ENCODE assay signal across 19 cellular contexts in genomic region chr22:27788889-27789288, GRCh38.
"Had no signal": no experiment of that assay in that cellular context is flagged by ENCODE, and none has a peak within 500 bp of the region (broad histone marks: within the 10 kb centered on the region; RNA-seq: fewer than 3 reads in every experiment).

No MANE protein-coding gene starts in this region.

- ATAC-seq: mucosa of descending colon, pancreas had no signal

- H3K4me3 Mint-ChIP-seq: activated CD4-positive, alpha-beta memory T cell treated with anti-CD3 and anti-CD28 coated beads for 36 hours; activated T-helper 1 cell treated with anti-CD3 and anti-CD28 coated beads, Interleukin-12 subunit alpha, Interleukin-12 subunit beta, Interleukin-2, Interleukin-4 antibody, amounts not matched to agents 30 ng/mL and 10 ng/mL and 1 ng/mL, durations not matched to agents 14 hours and 24 hours and 36 hours; immature natural killer cell had no signal

- H3K36me3 Mint-ChIP-seq: activated CD4-positive, alpha-beta memory T cell treated with anti-CD3 and anti-CD28 coated beads for 36 hours; immature natural killer cell; naive B cell had no signal

- H3K9me3 ChIP-seq: mucosa of descending colon, pancreas, tibial nerve, uterus had no signal

- H3K27me3 ChIP-seq: cardiac muscle cell, pancreas, uterus had no signal

- H3K9me3 Mint-ChIP-seq: activated CD4-positive, alpha-beta memory T cell treated with anti-CD3 and anti-CD28 coated beads for 36 hours; activated T-helper 1 cell treated with anti-CD3 and anti-CD28 coated beads, Interleukin-12 subunit alpha, Interleukin-12 subunit beta, Interleukin-2, Interleukin-4 antibody, amounts not matched to agents 30 ng/mL and 10 ng/mL and 1 ng/mL, durations not matched to agents 14 hours and 24 hours and 36 hours; immature natural killer cell; naive B cell had no signal

- H3K36me3 ChIP-seq: cardiac muscle cell, pancreas, tibial nerve, uterus, WERI-Rb-1 had no signal

- H3K4me3 ChIP-seq: cardiac muscle cell, mucosa of descending colon, pancreas, tibial nerve, uterus had no signal

- H3K27ac ChIP-seq: pancreas, tibial nerve, uterus, WERI-Rb-1 had no signal

- DNase-seq: activated CD4-positive, alpha-beta memory T cell treated with anti-CD3 and anti-CD28 coated beads for 36 hours; activated CD4-positive, alpha-beta T cell treated with anti-CD3 and anti-CD28 coated beads for 4 hours; activated T-cell treated with anti-CD3 and anti-CD28 coated beads for 4 hours; erythroblast; immature natural killer cell; mesenchymal stem cell; mucosa of descending colon; naive B cell; pancreas; stimulated activated CD4-positive, alpha-beta T cell treated with anti-CD3 and anti-CD28 coated beads, Interleukin-12 subunit alpha, Interleukin-12 subunit beta, amount 100 ng/mL, for 4 hours; stimulated activated CD4-positive, alpha-beta T cell treated with anti-CD3 and anti-CD28 coated beads, Interleukin-1b, Interleukin-23, amount 100 ng/mL, for 48 hours; stimulated activated CD8-positive, alpha-beta memory T cell treated with anti-CD3 and anti-CD28 coated beads, Interleukin-4, amount 100 ng/mL, for 48 hours; stimulated activated naive CD4-positive, alpha-beta T cell; T-helper 2 cell; uterus; WERI-Rb-1 had no signal

- H3K27ac Mint-ChIP-seq: activated CD4-positive, alpha-beta memory T cell treated with anti-CD3 and anti-CD28 coated beads for 36 hours; activated T-helper 1 cell treated with anti-CD3 and anti-CD28 coated beads, Interleukin-12 subunit alpha, Interleukin-12 subunit beta, Interleukin-2, Interleukin-4 antibody, amounts not matched to agents 30 ng/mL and 10 ng/mL and 1 ng/mL, durations not matched to agents 14 hours and 24 hours and 36 hours; immature natural killer cell had no signal

- H3K4me1 ChIP-seq: pancreas, uterus had no signal
